8 cellular contexts compared by ENCODE assay signal in the genomic region with DNA sequence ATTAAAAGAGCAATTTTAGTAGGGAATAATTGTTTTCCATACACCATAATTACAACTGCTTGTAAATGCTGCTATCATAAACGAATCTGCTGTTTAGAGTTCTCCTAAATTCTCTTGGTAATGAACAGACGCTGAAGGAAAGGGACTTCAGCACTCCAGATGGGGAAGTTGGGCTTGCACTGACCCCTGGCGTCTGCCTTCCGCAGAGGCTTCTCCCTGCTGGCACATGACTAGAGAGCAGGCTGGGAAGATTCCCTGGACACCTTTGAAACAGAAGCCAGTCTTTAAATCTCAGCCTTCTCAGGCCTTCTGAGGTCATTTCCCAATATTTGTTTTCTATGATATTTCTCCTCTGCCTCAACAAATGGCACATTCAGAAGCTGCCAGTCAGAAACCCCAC.
DNase-seq lines count a peak whose midpoint lies in the region; TF ChIP-seq lines count a peak whose summit lies in the region.

No MANE protein-coding gene starts in this region.

- H3K27me3 Mint-ChIP-seq in brain, result peaks cover 22% of the 10 kb centered on the region

- no peaks in the 10 kb centered on the region for H3K9me3 Mint-ChIP-seq in brain

- H3K4me1 Mint-ChIP-seq in brain, result peaks cover 9% of the 10 kb centered on the region

- peak; percentile 87 to 93 for TF ChIP-seq CTCF in brain (conservative IDR thresholded peaks at IDR 0.05)

- H3K36me3 Mint-ChIP-seq in brain, result no peaks in the 10 kb centered on the region

- DNase-seq in activated CD4-positive, alpha-beta T cell treated with anti-CD3 and anti-CD28 coated beads for 48 hours, result peak; percentile 44
- no peak for DNase-seq in activated CD4-positive, alpha-beta T cell treated with anti-CD3 and anti-CD28 coated beads for 1 hour
- DNase-seq in NCI-H69 (lab: John Stamatoyannopoulos, UW) (peak; percentile 57), iris pigment epithelial cell (ENCODE audit: low read depth) (peak; percentile 66), NCI-H1105 (lab: John Stamatoyannopoulos, UW) (no peak)
- DNase-seq in stimulated activated CD4-positive, alpha-beta T cell treated with anti-CD3 and anti-CD28 coated beads, Interleukin-4, amount 100 ng/mL, for 24 hours, result peak; percentile 11
- DNase-seq in stimulated activated naive CD4-positive, alpha-beta T cell treated with Interleukin-2 at 50 U/mL for 16 hours (lab: John Stamatoyannopoulos, UW), result no peak

- H3K27ac Mint-ChIP-seq in brain, result no peak overlapping the region

- no peak overlapping the region for H3K4me3 Mint-ChIP-seq in brain

Comparison
In these comparisons a context has a peak if more than half of its experiments do, and no peak if none do; other contexts are left out.
1. DNase-seq: peak in activated CD4-positive, alpha-beta T cell treated with anti-CD3 and anti-CD28 coated beads for 48 hours (single experiment), NCI-H69 (single experiment), iris pigment epithelial cell (single experiment) and stimulated activated CD4-positive, alpha-beta T cell treated with anti-CD3 and anti-CD28 coated beads, Interleukin-4, amount 100 ng/mL, for 24 hours (single experiment); none in activated CD4-positive, alpha-beta T cell treated with anti-CD3 and anti-CD28 coated beads for 1 hour (single experiment), stimulated activated naive CD4-positive, alpha-beta T cell treated with Interleukin-2 at 50 U/mL for 16 hours (single experiment) and NCI-H1105 (single experiment).